8 cellular contexts compared by ENCODE assay signal in genomic region chr4:48340905-48341775, GRCh38. TPM values are rescaled to one million over a fixed set of nuclear protein-coding genes. Genes with fewer than 3 reads are reported as not detected.
DNase-seq lines count a peak whose midpoint lies in the region; ATAC-seq and TF ChIP-seq lines count a peak whose summit lies in the region.

TSS of gene SLAIN2 (plus strand) at chr4:48341529. CDS start at chr4:48341740, 211 bp downstream.

- H3K4me3 ChIP-seq in osteoblast (ENCODE audit: insufficient read depth, low read length) (peak within 1 kb of the TSS; percentile 95), thoracic aorta (peak within 1 kb of the TSS; percentile 93)

- H3K4me1 Mint-ChIP-seq in activated naive CD8-positive, alpha-beta T cell (ENCODE audit: low read depth), result peaks cover 56% of the 10 kb centered on the region

- H3K4me2 ChIP-seq in osteoblast (ENCODE audit: insufficient read depth, low read length), result peak within 1 kb of the TSS; percentile 97

- H3K79me2 ChIP-seq in osteoblast (ENCODE audit: insufficient read depth, low read length), result peaks cover 57% of the 10 kb centered on the region

- TF ChIP-seq CTCF in osteoblast (IDR thresholded peaks at IDR 0.05; ENCODE audit: extremely low read depth, low read depth, low read length) (peak; percentile 22), thoracic aorta (IDR thresholded peaks at IDR 0.05) (peak; percentile 62)

- no peaks in the 10 kb centered on the region for H3K9me3 ChIP-seq in osteoblast (ENCODE audit: low read depth, low read length)
- H3K9me3 ChIP-seq in thoracic aorta, result no peaks in the 10 kb centered on the region

- peak; percentile 96 for DNase-seq in NCI-H1092 treated with DMSO at 0.1 percent for 48 hours (lab: John Stamatoyannopoulos, UW)
- peak; percentile 94 for DNase-seq in SKM-1 (lab: John Stamatoyannopoulos, UW; ENCODE audit: unreplicated experiment)
- peak; percentile 99 for DNase-seq in glomerular visceral epithelial cell (ENCODE audit: extremely low spot score)
- peak; percentile 97 for DNase-seq in osteoblast (ENCODE audit: insufficient read length, low spot score, missing footprints)
- peak; percentile 97 for DNase-seq in thoracic aorta (ENCODE audit: low spot score)

- H3K4me1 ChIP-seq in osteoblast (ENCODE audit: insufficient read depth, low read length) (peaks cover 33% of the 10 kb centered on the region), thoracic aorta (ENCODE audit: control insufficient read depth in 1 of 2, low read depth in 2 of 2) (peaks cover 26 to 38% of the 10 kb centered on the region in 2 donors)

- H3K27me3 ChIP-seq in osteoblast (ENCODE audit: insufficient read depth, low read length) (no peaks in the 10 kb centered on the region), thoracic aorta (replicated peaks; ENCODE audit: insufficient read depth) (no peaks in the 10 kb centered on the region)

- H3K27me3 Mint-ChIP-seq in activated naive CD8-positive, alpha-beta T cell, result no peaks in the 10 kb centered on the region

- H3K36me3 ChIP-seq in osteoblast (ENCODE audit: insufficient read depth, low read length) (no peaks in the 10 kb centered on the region), thoracic aorta (no peaks in the 10 kb centered on the region)

- ATAC-seq in HG02610 (IDR thresholded peaks at IDR 0.05; ENCODE audit: unreplicated experiment), result peak; percentile 91
- peak; percentile 79 for ATAC-seq in thoracic aorta (ENCODE audit: insufficient number of reproducible peaks, low FRiP score, low read depth)

- peak; percentile 90 for TF ChIP-seq POLR2A in GM10847 (IDR thresholded peaks at IDR 0.05; ENCODE audit: extremely low read depth, insufficient read length)

- no peaks in the 10 kb centered on the region for H3K36me3 Mint-ChIP-seq in activated naive CD8-positive, alpha-beta T cell

- peaks cover 38% of the 10 kb centered on the region for H4K20me1 ChIP-seq in osteoblast (ENCODE audit: insufficient read depth, low read length)

- H3K4me3 Mint-ChIP-seq in activated naive CD8-positive, alpha-beta T cell, result peak within 1 kb of the TSS; percentile 99

- peak within 1 kb of the TSS; percentile 84 for H2AFZ ChIP-seq in osteoblast (ENCODE audit: low read length)

- H3K27ac Mint-ChIP-seq in activated naive CD8-positive, alpha-beta T cell, result peak within 1 kb of the TSS; percentile 96

- H3K9me3 Mint-ChIP-seq in activated naive CD8-positive, alpha-beta T cell (ENCODE audit: low read depth), result no peaks in the 10 kb centered on the region

- H3K27ac ChIP-seq in osteoblast (ENCODE audit: low read depth, low read length) (peak within 1 kb of the TSS; percentile 95), thoracic aorta (peak within 1 kb of the TSS; percentile 96 to 98)

RNA-seq across cellular contexts. Expression of gene SLAIN2, which starts in this region (rescaled TPM):
- total RNA-seq in osteoblast (64.1 and 77.2 TPM in 2 replicates), thoracic aorta (10 to 100 TPM; 40.8 to 92.7 TPM)

Comparison
In these comparisons a context has a peak if more than half of its experiments do, and no peak if none do; other contexts are left out.
1. Peak in every context shown above with its lines: DNase-seq, ATAC-seq, H3K4me3 ChIP-seq and H3K27ac ChIP-seq.